ENCODE assay signal across 25 cellular contexts in the genomic region with DNA sequence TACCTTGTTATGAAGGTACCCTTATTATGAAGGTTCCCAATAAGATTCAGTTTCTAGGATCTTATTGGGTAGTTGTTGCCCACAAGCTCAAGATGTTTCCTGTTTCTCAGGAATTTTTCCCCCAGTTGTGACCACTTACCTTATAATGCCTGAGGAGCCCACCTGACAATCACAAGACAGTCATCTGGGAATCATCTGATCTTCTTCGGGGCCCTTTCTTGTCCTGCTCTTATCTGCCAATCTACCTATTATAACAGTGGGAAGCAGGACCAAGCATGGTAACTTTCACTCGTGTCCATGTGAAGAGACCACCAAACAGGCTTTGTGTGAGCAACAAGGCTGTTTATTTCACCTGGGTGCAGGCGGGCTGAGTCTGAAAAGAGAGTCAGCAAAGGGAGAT.
"Had no signal": no experiment of that assay in that cellular context is flagged by ENCODE, and none has a peak within 500 bp of the region (broad histone marks: within the 10 kb centered on the region; RNA-seq: fewer than 3 reads in every experiment).

No MANE protein-coding gene starts in this region.

- H3K4me3 ChIP-seq: coronary artery, dorsolateral prefrontal cortex, gastroesophageal sphincter, heart left ventricle, hepatocyte, left lung, lower lobe of right lung had no signal

- FAIRE-seq: colon, endometrium, frontal cortex had no signal

- H3K36me3 ChIP-seq: gastroesophageal sphincter, heart left ventricle, left lung, lower lobe of right lung had no signal

- H3K4me2 ChIP-seq: hepatocyte had no signal

- H3K4me1 ChIP-seq: foreskin keratinocyte, gastroesophageal sphincter, heart left ventricle, left lung, lower lobe of right lung had no signal

- H3K4me3 Mint-ChIP-seq: immature natural killer cell had no signal

- H3K9me3 ChIP-seq: heart left ventricle, left lung, lower lobe of right lung had no signal

- ATAC-seq: esophagus mucosa; foreskin keratinocyte; gastroesophageal sphincter; heart left ventricle; left cardiac atrium; left lung; left ventricle myocardium superior; lower lobe of right lung; naive thymus-derived CD4-positive, alpha-beta T cell had no signal

- H3K27me3 Mint-ChIP-seq: naive thymus-derived CD4-positive, alpha-beta T cell had no signal

- H3K36me3 Mint-ChIP-seq: immature natural killer cell had no signal

- H3K27ac Mint-ChIP-seq: immature natural killer cell had no signal

- H2AFZ ChIP-seq: hepatocyte had no signal

- H3K27me3 ChIP-seq: foreskin keratinocyte, hepatocyte, left lung had no signal

- H3K27ac ChIP-seq: coronary artery, dorsolateral prefrontal cortex, epithelial cell of prostate, foreskin keratinocyte, gastroesophageal sphincter, heart left ventricle, hepatocyte, left lung, lower lobe of right lung had no signal

- DNase-seq: dermis blood vessel endothelial cell; dorsolateral prefrontal cortex; effector CD4-positive, alpha-beta T cell; effector memory CD4-positive, alpha-beta T cell; erythroblast; foreskin keratinocyte; heart left ventricle; hypothalamus; immature natural killer cell; islet precursor cell; left cardiac atrium; left lung; left ventricle myocardium superior; lower lobe of right lung; mesenchymal stem cell; midbrain; naive thymus-derived CD4-positive, alpha-beta T cell had no signal

- H3K79me2 ChIP-seq: hepatocyte had no signal
